13 cellular contexts compared by ENCODE assay signal in the genomic region with DNA sequence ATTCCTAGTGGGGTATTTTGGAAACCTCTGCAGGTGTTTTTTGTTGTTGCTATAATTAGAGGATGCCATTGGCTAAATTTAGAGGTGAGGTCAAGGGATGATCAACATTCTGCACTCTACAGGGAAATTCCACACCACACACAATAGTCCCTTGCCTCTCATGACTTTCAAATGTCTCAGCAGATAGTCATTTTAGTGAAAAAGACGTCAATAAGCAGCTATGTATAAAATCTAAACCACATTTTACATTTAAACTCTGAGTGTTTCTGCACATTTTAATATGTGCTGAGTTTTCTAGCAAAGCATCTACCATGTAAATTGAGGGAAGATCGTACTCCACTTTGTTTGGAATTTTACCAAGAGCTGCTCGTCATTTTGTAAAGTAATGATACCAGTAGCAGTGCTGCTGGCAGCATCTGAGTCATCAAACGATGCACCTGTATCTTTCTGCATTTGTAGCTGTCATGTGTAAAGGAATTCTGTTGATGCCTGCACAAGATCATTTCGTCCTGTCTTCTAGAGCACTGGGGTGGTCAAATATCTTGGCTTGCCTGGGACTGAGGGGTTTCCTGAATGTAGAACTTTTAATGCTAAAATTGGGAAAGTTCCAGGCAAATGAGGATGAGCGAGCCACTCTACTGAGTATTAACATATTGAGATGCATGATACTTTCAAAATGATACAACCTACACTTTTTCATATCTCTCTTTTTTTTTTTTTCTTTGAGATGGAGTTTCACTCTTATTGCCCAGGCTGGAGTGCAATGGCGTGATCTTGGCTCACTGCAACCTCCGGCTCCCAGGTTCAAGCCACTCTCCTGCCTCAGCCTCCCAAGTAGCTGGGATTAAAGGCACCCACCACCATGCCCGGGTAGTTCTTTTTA.
DNase-seq lines count a peak whose midpoint lies in the region; ATAC-seq lines count a peak whose summit lies in the region.
"Had no signal": no experiment of that assay in that cellular context is flagged by ENCODE, and none has a peak within 500 bp of the region (broad histone marks: within the 10 kb centered on the region; RNA-seq: fewer than 3 reads in every experiment).

No MANE protein-coding gene starts in this region.

- no peaks in the 10 kb centered on the region for H3K27me3 ChIP-seq in skeletal muscle tissue (ENCODE audit: control insufficient read depth in 3 of 3, insufficient read depth in 3 of 3, low read length in 3 of 3)
- H3K27me3 ChIP-seq in mesendoderm (ENCODE audit: insufficient read depth, low read length, poor library complexity) = no peaks in the 10 kb centered on the region
- H3K27me3 ChIP-seq: SJSA1 had no signal

- H3K36me3 ChIP-seq in skeletal muscle tissue (ENCODE audit: control insufficient read depth in 3 of 3, insufficient read depth in 3 of 3, low read length in 3 of 3) = no peaks in the 10 kb centered on the region
- no peaks in the 10 kb centered on the region for H3K36me3 ChIP-seq in mesendoderm (ENCODE audit: control insufficient read depth, insufficient read depth, low read length)
- H3K36me3 ChIP-seq: SJSA1 had no signal

- peak overlapping the region in 1 of 3 donors; percentile 49 for H3K4me3 ChIP-seq in skeletal muscle tissue (ENCODE audit: low read length in 3 of 3)
- H3K4me3 ChIP-seq in mesendoderm (ENCODE audit: low read length) = no peak overlapping the region
- H3K4me3 ChIP-seq: SJSA1 had no signal

- no peak overlapping the region for H4K5ac ChIP-seq in mesendoderm (ENCODE audit: low read length)

- no peak overlapping the region for H2AK5ac ChIP-seq in mesendoderm (ENCODE audit: low read length)

- WGBS in mesendoderm (ENCODE audit: extremely low coverage, insufficient coverage, low lambda C conversion rate) = no CpG with 5 or more reads among the region's 9 CpGs

- peaks cover 11 to 28% (median 16%) of the 10 kb centered on the region in 3 donors for H3K4me1 ChIP-seq in skeletal muscle tissue (ENCODE audit: control insufficient read depth in 3 of 3, insufficient read depth in 3 of 3, low read length in 3 of 3)
- peaks cover 2% of the 10 kb centered on the region for H3K4me1 ChIP-seq in mesendoderm (ENCODE audit: control insufficient read depth, low read depth, low read length)

- no peak overlapping the region for H3K4ac ChIP-seq in mesendoderm (ENCODE audit: low read depth, low read length)

- H3K4me2 ChIP-seq in mesendoderm (ENCODE audit: low read length) = no peak overlapping the region

- H3K9ac ChIP-seq in skeletal muscle tissue (ENCODE audit: low read depth in 1 of 3, low read length in 3 of 3) (peak overlapping the region in 1 of 3 donors; percentile 0), mesendoderm (ENCODE audit: low read length) (no peak overlapping the region)

- H2BK15ac ChIP-seq in mesendoderm (replicated peaks; ENCODE audit: low read depth) = no peak overlapping the region

- no peak overlapping the region for H2BK5ac ChIP-seq in mesendoderm (ENCODE audit: low read length)

- H4K8ac ChIP-seq in mesendoderm (ENCODE audit: low read depth, low read length) = no peak overlapping the region

- H3K27ac ChIP-seq in skeletal muscle tissue (ENCODE audit: low read depth, low read length) = peak overlapping the region; percentile 75
- H3K27ac ChIP-seq in mesendoderm (ENCODE audit: low read depth, low read length) = no peak overlapping the region
- H3K27ac ChIP-seq: SJSA1 had no signal

- H2BK120ac ChIP-seq in mesendoderm (ENCODE audit: low read depth, low read length) = no peak overlapping the region

- no peak overlapping the region for H3K18ac ChIP-seq in mesendoderm (ENCODE audit: low read length)

- no peaks in the 10 kb centered on the region for H3K79me2 ChIP-seq in mesendoderm (ENCODE audit: control insufficient read depth, insufficient read depth, low read length)

- no peak overlapping the region for H3K23ac ChIP-seq in mesendoderm (ENCODE audit: low read length)

- no peak overlapping the region for H3K56ac ChIP-seq in mesendoderm (ENCODE audit: low read length)

- H3K79me1 ChIP-seq in mesendoderm (ENCODE audit: low read length) = no peaks in the 10 kb centered on the region

- ATAC-seq in GM18520 (IDR thresholded peaks at IDR 0.05; ENCODE audit: unreplicated experiment) (peak; percentile 57), GM21825 (IDR thresholded peaks at IDR 0.05; ENCODE audit: unreplicated experiment) (peak; percentile 56), HG03571 (IDR thresholded peaks at IDR 0.05; ENCODE audit: unreplicated experiment) (peak; percentile 61), GM19397 (IDR thresholded peaks at IDR 0.05; ENCODE audit: unreplicated experiment) (no peak)
- ATAC-seq: stimulated activated naive CD8-positive, alpha-beta T cell treated with anti-CD3 and anti-CD28 coated beads, Interleukin-15, amount 100 ng/mL, for 72 hours had no signal

- H3K9me3 ChIP-seq in skeletal muscle tissue (ENCODE audit: control insufficient read depth in 3 of 3, low read length in 3 of 3) = no peaks in the 10 kb centered on the region
- H3K9me3 ChIP-seq: SJSA1 had no signal

- no peak for DNase-seq in activated effector memory CD4-positive, alpha-beta T cell treated with anti-CD3 and anti-CD28 coated beads, Interleukin-2, amount 50 U/mL, for 16 hours
- DNase-seq in mesenteric fat pad (ENCODE audit: low spot score) = no peak
- DNase-seq in mesendoderm = no peak
- DNase-seq: activated CD4-positive, alpha-beta T cell treated with anti-CD3 and anti-CD28 coated beads for 48 hours; activated naive CD8-positive, alpha-beta T cell treated with anti-CD3 and anti-CD28 coated beads, Interleukin-2, amount 10 ng/mL, durations not matched to agents 7 days and 5 days; NCI-H226; stimulated activated naive CD8-positive, alpha-beta T cell treated with anti-CD3 and anti-CD28 coated beads, Interleukin-15, amount 100 ng/mL, for 72 hours had no signal
